ENCODE assay signal across 1 cellular context in the genomic region with DNA sequence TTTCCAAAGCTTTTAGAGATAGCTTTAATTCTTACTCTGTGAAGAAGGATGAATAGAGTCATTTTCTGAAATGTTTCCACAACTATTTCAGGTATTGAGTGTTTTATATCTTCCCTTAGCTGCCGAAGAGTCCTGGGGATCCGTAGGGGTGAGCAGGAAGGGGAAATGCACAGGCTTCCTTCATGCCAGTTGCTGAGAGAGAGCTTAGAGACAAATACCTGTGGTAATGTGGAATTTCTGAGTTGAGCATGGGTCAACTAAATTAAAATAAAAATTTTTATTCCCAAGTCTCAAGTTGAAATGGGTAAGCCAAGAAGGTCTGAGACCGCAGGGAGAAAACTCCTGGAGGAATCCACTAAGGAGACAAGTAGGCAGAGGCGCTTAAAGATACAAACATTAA.
TF ChIP-seq lines count a peak whose summit lies in the region.

No MANE protein-coding gene starts in this region.

TF ChIP-seq in GM23338, 12 proteins besides CTCF, POLR2A, EP300 and RAD21 (continued from another document):
- no peak for TF ChIP-seq ETS1 (IDR thresholded peaks at IDR 0.05)
- no peak for TF ChIP-seq EZH2phosphoT487 (IDR thresholded peaks at IDR 0.05; ENCODE audit: unreplicated experiment)
- TF ChIP-seq ZNF331 (CRISPR knock-in tag; IDR thresholded peaks at IDR 0.05; ENCODE audit: low read depth) = no peak
- TF ChIP-seq STAT1 (IDR thresholded peaks at IDR 0.05; ENCODE audit: unreplicated experiment) = no peak
